In the genomic region with DNA sequence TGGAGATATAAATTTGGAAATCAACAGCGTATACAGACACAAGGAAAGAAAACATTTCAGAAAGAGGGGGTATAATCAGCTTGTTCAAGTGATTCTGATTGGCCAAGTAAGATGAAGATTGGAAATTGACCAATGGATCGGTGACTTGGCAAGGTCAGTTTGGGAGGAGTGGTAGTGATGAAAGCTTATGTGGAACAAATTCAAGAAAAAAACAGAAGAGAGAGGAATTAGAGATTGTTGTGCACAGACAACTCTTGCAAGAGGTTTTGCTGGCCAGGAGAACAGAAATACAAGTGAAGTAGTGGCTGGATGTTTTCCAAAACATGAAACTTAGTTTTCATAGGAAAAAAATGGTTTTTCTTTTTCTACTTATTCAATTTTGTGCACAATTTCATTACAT, we compare ENCODE assay signal across 30 cellular contexts. TPM values are rescaled to one million over a fixed set of nuclear protein-coding genes. Genes with fewer than 3 reads are reported as not detected.
A peak's percentile ranks its signal among the peaks of the same experiment; 100 is the strongest.
DNase-seq lines count a peak whose midpoint lies in the region; ATAC-seq and TF ChIP-seq lines count a peak whose summit lies in the region.
"Had no signal": no experiment of that assay in that cellular context is flagged by ENCODE, and none has a peak within 500 bp of the region (broad histone marks: within the 10 kb centered on the region; RNA-seq: fewer than 3 reads in every experiment).

No MANE protein-coding gene starts in this region.

- peak overlapping the region; percentile 87 for H3K27ac Mint-ChIP-seq in activated T-cell treated with anti-CD3 and anti-CD28 coated beads, Interleukin-2, amount 50 U/mL, for 24 hours
- peak overlapping the region; percentile 34 for H3K27ac Mint-ChIP-seq in CD8-positive, alpha-beta T cell
- H3K27ac Mint-ChIP-seq: nephron had no signal

- H2AFZ ChIP-seq in OCI-LY7 (ENCODE audit: low read length), result no peak overlapping the region

- no peaks in the 10 kb centered on the region for H3K9me3 Mint-ChIP-seq in activated T-cell treated with anti-CD3 and anti-CD28 coated beads, Interleukin-2, amount 50 U/mL, for 24 hours
- H3K9me3 Mint-ChIP-seq in CD8-positive, alpha-beta T cell, result no peaks in the 10 kb centered on the region

- peaks cover 47% of the 10 kb centered on the region for H3K4me1 Mint-ChIP-seq in activated T-cell treated with anti-CD3 and anti-CD28 coated beads, Interleukin-2, amount 50 U/mL, for 24 hours (ENCODE audit: low read depth)
- H3K4me1 Mint-ChIP-seq in CD8-positive, alpha-beta T cell (ENCODE audit: low read depth), result peaks cover 13% of the 10 kb centered on the region
- H3K4me1 Mint-ChIP-seq: brain, nephron had no signal

- no peaks in the 10 kb centered on the region for H3K36me3 Mint-ChIP-seq in activated T-cell treated with anti-CD3 and anti-CD28 coated beads, Interleukin-2, amount 50 U/mL, for 24 hours (ENCODE audit: low read depth)
- no peaks in the 10 kb centered on the region for H3K36me3 Mint-ChIP-seq in CD8-positive, alpha-beta T cell
- H3K36me3 Mint-ChIP-seq: brain had no signal

- H4K20me1 ChIP-seq in OCI-LY7 (ENCODE audit: insufficient read depth, low read length), result no peaks in the 10 kb centered on the region

- H3K4me2 ChIP-seq in OCI-LY7 (ENCODE audit: low read length), result peak overlapping the region; percentile 8; the same call in 1 of the 2 replicates

- no peak for TF ChIP-seq CTCF in CD8-positive, alpha-beta T cell (IDR thresholded peaks at IDR 0.05)
- TF ChIP-seq CTCF in OCI-LY7 (conservative IDR thresholded peaks at IDR 0.05; ENCODE audit: low read length), result no peak

- CTCF ChIA-PET in CD8-positive, alpha-beta T cell (lab: Charles Lee), result interaction anchor here (0.6 to 2.3 kb wide), 2 partner anchors 11 to 15 kb away, joined by 3 to 7 read pairs; no protein-coding TSS in a partner anchor
- CTCF ChIA-PET in OCI-LY7 (lab: Charles Lee; ENCODE audit: unreplicated experiment), result no interaction called here

- no peak overlapping the region for H3K4me3 ChIP-seq in CD8-positive, alpha-beta T cell (ENCODE audit: low read depth, low read length)
- H3K4me3 ChIP-seq in OCI-LY7 (ENCODE audit: low read depth, low read length, poor library complexity, severe bottlenecking), result no peak overlapping the region
- H3K4me3 ChIP-seq: dorsolateral prefrontal cortex, esophagus squamous epithelium, psoas muscle had no signal

- H3K9me3 ChIP-seq in CD8-positive, alpha-beta T cell (ENCODE audit: low read length), result no peaks in the 10 kb centered on the region
- H3K9me3 ChIP-seq in OCI-LY7 (ENCODE audit: low read length), result peaks cover 59% of the 10 kb centered on the region
- H3K9me3 ChIP-seq: BE2C, esophagus squamous epithelium, psoas muscle had no signal

- no peaks in the 10 kb centered on the region for H3K9me2 ChIP-seq in OCI-LY7 (ENCODE audit: insufficient read depth, low read length)

- no peaks in the 10 kb centered on the region for H3K27me3 Mint-ChIP-seq in activated T-cell treated with anti-CD3 and anti-CD28 coated beads, Interleukin-2, amount 50 U/mL, for 24 hours
- H3K27me3 Mint-ChIP-seq in CD8-positive, alpha-beta T cell (ENCODE audit: low read depth), result no peaks in the 10 kb centered on the region

- no peaks in the 10 kb centered on the region for H3K27me3 ChIP-seq in CD8-positive, alpha-beta T cell (ENCODE audit: insufficient read depth, low read length)
- H3K27me3 ChIP-seq: dorsolateral prefrontal cortex had no signal

- H3K79me2 ChIP-seq in OCI-LY7 (ENCODE audit: insufficient read depth, low read depth, low read length), result peaks cover 76% of the 10 kb centered on the region

- no TSS peak for BruUV-seq in OCI-LY7 (replicated peaks; lab: Mats Ljungman, UMichigan)

- peak overlapping the region; percentile 37 for H3K4me3 Mint-ChIP-seq in activated T-cell treated with anti-CD3 and anti-CD28 coated beads, Interleukin-2, amount 50 U/mL, for 24 hours
- no peak overlapping the region for H3K4me3 Mint-ChIP-seq in CD8-positive, alpha-beta T cell
- H3K4me3 Mint-ChIP-seq: nephron had no signal

- H3K36me3 ChIP-seq in CD8-positive, alpha-beta T cell (ENCODE audit: insufficient read depth, low read length), result no peaks in the 10 kb centered on the region
- peaks cover 78% of the 10 kb centered on the region for H3K36me3 ChIP-seq in OCI-LY7 (ENCODE audit: insufficient read depth, low read length)
- H3K36me3 ChIP-seq: BE2C, esophagus squamous epithelium had no signal

- ATAC-seq in CD8-positive, alpha-beta T cell, result no peak
- ATAC-seq in left ventricle myocardium superior, result peak; percentile 84
- ATAC-seq: foreskin keratinocyte had no signal

- peaks cover 6% of the 10 kb centered on the region for H3K4me1 ChIP-seq in CD8-positive, alpha-beta T cell (ENCODE audit: insufficient read depth, low read length)
- peaks cover 52% of the 10 kb centered on the region for H3K4me1 ChIP-seq in OCI-LY7 (ENCODE audit: insufficient read depth, low read length, poor library complexity, severe bottlenecking)
- H3K4me1 ChIP-seq: BE2C, esophagus squamous epithelium, foreskin keratinocyte had no signal

- intact Hi-C loops in CD8-positive, alpha-beta T cell (cut with DNase I, micrococcal nuclease), result loop anchor here in 1 of 2 experiments (10.0 kb wide), 1 partner anchor 440 kb away; no protein-coding TSS in a partner anchor
- intact Hi-C loops in OCI-LY7 (cut with micrococcal nuclease; ENCODE audit: unreplicated experiment), result no loop called here
- intact Hi-C loops in left ventricle myocardium superior (cut with micrococcal nuclease), result no loop called here

- no peak overlapping the region for H3K27ac ChIP-seq in CD8-positive, alpha-beta T cell (ENCODE audit: low read depth, low read length)
- H3K27ac ChIP-seq in OCI-LY7 (ENCODE audit: low read depth, low read length, poor library complexity, severe bottlenecking), result peak overlapping the region; percentile 19
- H3K27ac ChIP-seq: esophagus squamous epithelium, HL-60, psoas muscle, RWPE1 had no signal

- DNase-seq in activated T-cell treated with anti-CD3 and anti-CD28 coated beads, Interleukin-2, amount 50 U/mL, for 24 hours, result no peak
- DNase-seq in activated T-cell treated with anti-CD3 and anti-CD28 coated beads for 4 hours, result no peak
- DNase-seq in CD8-positive, alpha-beta T cell, result no peak
- DNase-seq in OCI-LY7 (ENCODE audit: low spot score), result no peak
- no peak for DNase-seq in left ventricle myocardium superior
- no peak for DNase-seq in iPS-NIHi7 (ENCODE audit: extremely low spot score)
- DNase-seq in HK-2 (ENCODE audit: unreplicated experiment), result no peak
- no peak for DNase-seq in AG08396 (ENCODE audit: low spot score)
- DNase-seq: ACHN; activated gamma-delta T cell; BE2C; DMS153; dorsolateral prefrontal cortex; esophagus squamous epithelium; foreskin keratinocyte; H7; KG1; MM.1S; NCI-H1930; NCI-H2171 treated with DMSO at 0.1 percent for 48 hours; NCI-H510A treated with DMSO at 0.1 percent for 48 hours; psoas muscle; stimulated activated CD4-positive, alpha-beta T cell treated with anti-CD3 and anti-CD28 coated beads, Interleukin-4, amount 100 ng/mL, for 24 hours; substantia nigra; trophoblast cell had no signal

- POLR2A ChIA-PET in CD8-positive, alpha-beta T cell (lab: Charles Lee), result no interaction called here
- POLR2A ChIA-PET in OCI-LY7 (lab: Charles Lee), result interaction anchor here (0.6 to 1.1 kb wide), 2 partner anchors 17 to 25 kb away, joined by 3 read pairs; no protein-coding TSS in a partner anchor

RNA-seq across cellular contexts. Expression of gene CD38, which starts 16.3 kb away (rescaled TPM):
- total RNA-seq in CD8-positive, alpha-beta T cell, result 1 to 10 TPM; 3.5 to 6.2 TPM
- total RNA-seq in OCI-LY7 (2014; rRNA removed; shearing (Covaris generic)), result 92.0 and 103 TPM in 2 replicates
- total RNA-seq in OCI-LY7 (2022) (176 and 214 TPM in 2 replicates), left ventricle myocardium superior (1.7 TPM)
- total RNA-seq: foreskin keratinocyte, G401 had no signal

Comparison
In these comparisons a context has a peak if more than half of its experiments do, and no peak if none do; other contexts are left out.
1. RNA of gene CD38, which starts 16.3 kb away (total RNA-seq): 92.0 to 214 TPM in OCI-LY7; 3.5 to 6.2 TPM in CD8-positive, alpha-beta T cell and 1.7 TPM in left ventricle myocardium superior (single experiment); every median in the first group is over 10 times any median in the second.